ENCODE assay signal across 14 cellular contexts in the genomic region with DNA sequence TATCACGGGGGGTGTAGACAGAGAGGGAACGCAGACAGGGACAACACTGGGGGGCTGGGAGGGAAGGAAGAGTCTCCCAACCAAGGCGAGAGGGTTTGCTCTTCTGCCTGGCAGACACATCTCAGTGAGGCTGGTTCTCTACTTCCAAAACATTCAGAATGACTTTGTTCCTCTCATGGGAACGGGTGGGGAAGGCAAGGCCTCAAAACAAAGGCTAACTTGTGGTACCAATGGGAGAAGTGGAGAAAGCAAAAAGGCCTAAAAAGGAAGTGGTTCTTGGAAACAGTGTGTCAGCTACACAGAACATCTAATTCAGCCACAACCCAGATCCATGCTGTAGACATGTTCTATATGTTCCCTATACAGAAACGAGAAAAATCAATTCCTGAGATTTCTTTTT. TPM values are rescaled to one million over a fixed set of nuclear protein-coding genes. Genes with fewer than 3 reads are reported as not detected.
DNase-seq lines count a peak whose midpoint lies in the region; ATAC-seq, FAIRE-seq and TF ChIP-seq lines count a peak whose summit lies in the region.
"Had no signal": no experiment of that assay in that cellular context is flagged by ENCODE, and none has a peak within 500 bp of the region (broad histone marks: within the 10 kb centered on the region; RNA-seq: fewer than 3 reads in every experiment).

No MANE protein-coding gene starts in this region.

- peaks cover 18% of the 10 kb centered on the region for H3K36me3 Mint-ChIP-seq in activated CD8-positive, alpha-beta T cell treated with anti-CD3 and anti-CD28 coated beads for 36 hours (ENCODE audit: low read depth)
- H3K36me3 Mint-ChIP-seq in immature natural killer cell (peaks cover 2 to 8% (median 4%) of the 10 kb centered on the region in 3 donors), type B pancreatic cell (peaks cover 3% of the 10 kb centered on the region)

- CTCF ChIA-PET in activated CD8-positive, alpha-beta T cell treated with anti-CD3 and anti-CD28 coated beads for 36 hours (lab: Charles Lee) = interaction anchor here (1.1 to 1.9 kb wide), 3 partner anchors 79 to 140 kb away, joined by 3 to 5 read pairs (median 3); no protein-coding TSS in a partner anchor

- H3K4me1 Mint-ChIP-seq in activated CD8-positive, alpha-beta T cell treated with anti-CD3 and anti-CD28 coated beads for 36 hours (ENCODE audit: low read depth) = peaks cover 47% of the 10 kb centered on the region
- H3K4me1 Mint-ChIP-seq in immature natural killer cell = peaks cover 34 to 39% of the 10 kb centered on the region in 2 donors
- peaks cover 20% of the 10 kb centered on the region for H3K4me1 Mint-ChIP-seq in type B pancreatic cell (ENCODE audit: unreplicated experiment)

- H3K9me3 Mint-ChIP-seq in activated CD8-positive, alpha-beta T cell treated with anti-CD3 and anti-CD28 coated beads for 36 hours = no peaks in the 10 kb centered on the region
- no peaks in the 10 kb centered on the region for H3K9me3 Mint-ChIP-seq in immature natural killer cell
- no peaks in the 10 kb centered on the region for H3K9me3 Mint-ChIP-seq in type B pancreatic cell

- peak; percentile 27 for FAIRE-seq in GM12892 (lab: Jason Lieb, UNC)
- FAIRE-seq: TTC549, urothelium cell line had no signal

- no peak for TF ChIP-seq CTCF in activated CD8-positive, alpha-beta T cell treated with anti-CD3 and anti-CD28 coated beads for 36 hours (IDR thresholded peaks at IDR 0.05)
- TF ChIP-seq CTCF in type B pancreatic cell (conservative IDR thresholded peaks at IDR 0.05) = no peak

- no peak overlapping the region for H3K4me3 Mint-ChIP-seq in activated CD8-positive, alpha-beta T cell treated with anti-CD3 and anti-CD28 coated beads for 36 hours
- H3K4me3 Mint-ChIP-seq in immature natural killer cell (no peak overlapping the region), type B pancreatic cell (no peak overlapping the region)

- peak; percentile 19 for DNase-seq in SKM-1 treated with dmso at 0.1 percent for 144 hours (lab: John Stamatoyannopoulos, UW; ENCODE audit: unreplicated experiment)
- no peak for DNase-seq in SKM-1 (lab: John Stamatoyannopoulos, UW; ENCODE audit: unreplicated experiment)
- DNase-seq in GM12892 (ENCODE audit: insufficient read length) = no peak
- no peak for DNase-seq in activated CD8-positive, alpha-beta T cell treated with anti-CD3 and anti-CD28 coated beads for 36 hours
- no peak for DNase-seq in immature natural killer cell
- DNase-seq in type B pancreatic cell (ENCODE audit: extremely low spot score, unreplicated experiment) = no peak
- DNase-seq in stimulated activated naive CD4-positive, alpha-beta T cell (lab: John Stamatoyannopoulos, UW) = no peak
- DNase-seq: 8988T, heart right ventricle, NCI-H2081 treated with DMSO at 0.1 percent for 48 hours, NCI-H748 treated with DMSO at 0.1 percent for 48 hours had no signal

- no peaks in the 10 kb centered on the region for H3K27me3 Mint-ChIP-seq in activated CD8-positive, alpha-beta T cell treated with anti-CD3 and anti-CD28 coated beads for 36 hours
- H3K27me3 Mint-ChIP-seq in immature natural killer cell (ENCODE audit: low read depth in 3 of 3) = peaks cover 0 to 2% (median 0%) of the 10 kb centered on the region in 3 donors
- H3K27me3 Mint-ChIP-seq in type B pancreatic cell = no peaks in the 10 kb centered on the region

- peak overlapping the region; percentile 87 for H3K27ac Mint-ChIP-seq in activated CD8-positive, alpha-beta T cell treated with anti-CD3 and anti-CD28 coated beads for 36 hours
- H3K27ac Mint-ChIP-seq in immature natural killer cell (peak overlapping the region in 4 of 6 donors; percentile 22 to 59 (median 50)), type B pancreatic cell (no peak overlapping the region)

- no peak for TF ChIP-seq POLR2A in GM12892 (IDR thresholded peaks at IDR 0.05; ENCODE audit: low read depth, low read length)

- intact Hi-C loops in activated CD8-positive, alpha-beta T cell treated with anti-CD3 and anti-CD28 coated beads for 36 hours (cut with micrococcal nuclease) = no loop called here

- POLR2A ChIA-PET in activated CD8-positive, alpha-beta T cell treated with anti-CD3 and anti-CD28 coated beads for 36 hours (lab: Charles Lee) = interaction anchor here (0.6 to 4.2 kb wide), 5 partner anchors 8 to 163 kb away, joined by 3 to 22 read pairs (median 4); no protein-coding TSS in a partner anchor

- ATAC-seq in activated CD8-positive, alpha-beta T cell treated with anti-CD3 and anti-CD28 coated beads for 36 hours = no peak
- ATAC-seq in HG03460 (IDR thresholded peaks at IDR 0.05; ENCODE audit: unreplicated experiment) = no peak

RNA-seq across cellular contexts. Expression of a gene that starts 7.5 kb away (rescaled TPM):
- polyA plus RNA-seq in GM12892 (2012; ENCODE audit: missing spikeins) = 38.4 TPM
- 10 to 100 TPM; 59.7 to 60.1 TPM for total RNA-seq in activated CD8-positive, alpha-beta T cell treated with anti-CD3 and anti-CD28 coated beads for 36 hours
- 100 to 1,000 TPM; 275 to 360 (median 296) TPM for polyA plus RNA-seq in immature natural killer cell
- 73.1 and 90.6 TPM in 2 replicates for total RNA-seq in type B pancreatic cell (ENCODE audit: low replicate concordance)

RNA-seq across cellular contexts. Expression of a gene that starts 12.9 kb away (rescaled TPM):
- polyA plus RNA-seq in GM12892 (2012; ENCODE audit: missing spikeins) = 5.9 TPM
- 10 to 100 TPM; 37.3 to 38.2 TPM for total RNA-seq in activated CD8-positive, alpha-beta T cell treated with anti-CD3 and anti-CD28 coated beads for 36 hours
- polyA plus RNA-seq in immature natural killer cell = 10 to 100 TPM; 21.4 to 27.4 (median 22.2) TPM
- total RNA-seq in type B pancreatic cell (ENCODE audit: low replicate concordance) = 19.3 and 20.4 TPM in 2 replicates

RNA-seq across cellular contexts. Expression of a gene that starts 35.2 kb away (rescaled TPM):
- polyA plus RNA-seq in GM12892 (2012; ENCODE audit: missing spikeins) = 40.4 TPM
- total RNA-seq in activated CD8-positive, alpha-beta T cell treated with anti-CD3 and anti-CD28 coated beads for 36 hours = 10 to 100 TPM; 58.2 to 60.0 TPM
- polyA plus RNA-seq in immature natural killer cell = 10 to 100 TPM; 32.6 to 48.9 (median 43.5) TPM
- 42.8 and 51.1 TPM in 2 replicates for total RNA-seq in type B pancreatic cell (ENCODE audit: low replicate concordance)

RNA-seq across cellular contexts. Expression of a gene that starts 47.4 kb away (rescaled TPM):
- polyA plus RNA-seq in GM12892 (2012; ENCODE audit: missing spikeins) = 7.4 TPM
- 10 to 100 TPM; 14.7 to 15.2 TPM for total RNA-seq in activated CD8-positive, alpha-beta T cell treated with anti-CD3 and anti-CD28 coated beads for 36 hours
- 10 to 100 TPM in 1 of 3 donors, 1 to 10 TPM in 2; 2.5 to 13.7 (median 4.9) TPM for polyA plus RNA-seq in immature natural killer cell
- 28.7 and 38.8 TPM in 2 replicates for total RNA-seq in type B pancreatic cell (ENCODE audit: low replicate concordance)
